ENCODE assay signal across 1 cellular context in genomic region chr17:78258323-78259229, GRCh38.
TF ChIP-seq lines count a peak whose summit lies in the region.

No MANE protein-coding gene starts in this region.

TF ChIP-seq in K562, 482 proteins besides CTCF, POLR2A, EP300 and RAD21 (continued from another document and continues in another):
- TF ChIP-seq, protein P1, sequence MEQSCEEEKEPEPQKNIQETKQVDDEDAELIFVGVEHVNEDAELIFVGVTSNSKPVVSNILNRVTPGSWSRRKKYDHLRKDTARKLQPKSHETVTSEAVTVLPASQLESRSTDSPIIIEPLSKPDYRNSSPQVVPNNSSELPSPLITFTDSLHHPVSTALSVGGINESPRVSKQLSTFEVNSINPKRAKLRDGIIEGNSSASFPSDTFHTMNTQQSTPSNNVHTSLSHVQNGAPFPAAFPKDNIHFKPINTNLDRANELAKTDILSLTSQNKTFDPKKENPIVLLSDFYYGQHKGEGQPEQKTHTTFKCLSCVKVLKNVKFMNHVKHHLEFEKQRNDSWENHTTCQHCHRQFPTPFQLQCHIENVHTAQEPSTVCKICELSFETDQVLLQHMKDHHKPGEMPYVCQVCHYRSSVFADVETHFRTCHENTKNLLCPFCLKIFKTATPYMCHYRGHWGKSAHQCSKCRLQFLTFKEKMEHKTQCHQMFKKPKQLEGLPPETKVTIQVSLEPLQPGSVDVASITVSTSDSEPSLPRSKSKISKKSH (CRISPR knock-in tag; IDR thresholded peaks at IDR 0.05), result no peak
- TF ChIP-seq SRF (CRISPR knock-in tag; IDR thresholded peaks at IDR 0.05) (peak in 1 of 2 experiments; percentile 61; a peak in 1 of 4 replicates), SUPT5H (IDR thresholded peaks at IDR 0.05) (peak; percentile 41; the same call in 1 of the 2 replicates), ZNF232 (CRISPR knock-in tag; IDR thresholded peaks at IDR 0.05) (no peak), TBP (optimal IDR thresholded peaks at IDR 0.05; ENCODE audit: low read depth, low read length) (peak; percentile 59), TEAD2 (tag; IDR thresholded peaks at IDR 0.05) (no peak), ZBTB1 (CRISPR knock-in tag; IDR thresholded peaks at IDR 0.05; ENCODE audit: borderline replicate concordance, low read depth) (no peak), ZNF175 (CRISPR knock-in tag; IDR thresholded peaks at IDR 0.05; ENCODE audit: low read depth) (peak; percentile 58; the same call in 1 of the 2 replicates), ZNF184 (CRISPR knock-in tag; IDR thresholded peaks at IDR 0.05) (no peak), ZNF324 (CRISPR knock-in tag; IDR thresholded peaks at IDR 0.05) (no peak), ZC3H8 (IDR thresholded peaks at IDR 0.05) (no peak), HIVEP1 (CRISPR knock-in tag; IDR thresholded peaks at IDR 0.05) (peak; percentile 76), RBFOX2 (IDR thresholded peaks at IDR 0.05; ENCODE audit: low read depth, low read length) (peak; percentile 87), BHLHE40 (IDR thresholded peaks at IDR 0.05; ENCODE audit: low read length) (peak; percentile 60), MIER1 (IDR thresholded peaks at IDR 0.05; ENCODE audit: low read depth) (no peak), NBN (IDR thresholded peaks at IDR 0.05; ENCODE audit: low read depth) (no peak), ZBED1 (IDR thresholded peaks at IDR 0.05) (no peak), MNT (conservative IDR thresholded peaks at IDR 0.05) (no peak; a peak in 1 of 4 replicates), ZNF124 (CRISPR knock-in tag; IDR thresholded peaks at IDR 0.05) (no peak)
- TF ChIP-seq, protein P2, sequence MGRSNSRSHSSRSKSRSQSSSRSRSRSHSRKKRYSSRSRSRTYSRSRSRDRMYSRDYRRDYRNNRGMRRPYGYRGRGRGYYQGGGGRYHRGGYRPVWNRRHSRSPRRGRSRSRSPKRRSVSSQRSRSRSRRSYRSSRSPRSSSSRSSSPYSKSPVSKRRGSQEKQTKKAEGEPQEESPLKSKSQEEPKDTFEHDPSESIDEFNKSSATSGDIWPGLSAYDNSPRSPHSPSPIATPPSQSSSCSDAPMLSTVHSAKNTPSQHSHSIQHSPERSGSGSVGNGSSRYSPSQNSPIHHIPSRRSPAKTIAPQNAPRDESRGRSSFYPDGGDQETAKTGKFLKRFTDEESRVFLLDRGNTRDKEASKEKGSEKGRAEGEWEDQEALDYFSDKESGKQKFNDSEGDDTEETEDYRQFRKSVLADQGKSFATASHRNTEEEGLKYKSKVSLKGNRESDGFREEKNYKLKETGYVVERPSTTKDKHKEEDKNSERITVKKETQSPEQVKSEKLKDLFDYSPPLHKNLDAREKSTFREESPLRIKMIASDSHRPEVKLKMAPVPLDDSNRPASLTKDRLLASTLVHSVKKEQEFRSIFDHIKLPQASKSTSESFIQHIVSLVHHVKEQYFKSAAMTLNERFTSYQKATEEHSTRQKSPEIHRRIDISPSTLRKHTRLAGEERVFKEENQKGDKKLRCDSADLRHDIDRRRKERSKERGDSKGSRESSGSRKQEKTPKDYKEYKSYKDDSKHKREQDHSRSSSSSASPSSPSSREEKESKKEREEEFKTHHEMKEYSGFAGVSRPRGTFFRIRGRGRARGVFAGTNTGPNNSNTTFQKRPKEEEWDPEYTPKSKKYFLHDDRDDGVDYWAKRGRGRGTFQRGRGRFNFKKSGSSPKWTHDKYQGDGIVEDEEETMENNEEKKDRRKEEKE (IDR thresholded peaks at IDR 0.05; ENCODE audit: borderline replicate concordance in 1 of 2, control insufficient read depth in 1 of 2, low read depth in 2 of 2, low read length in 1 of 2), result no peak
- TF ChIP-seq, protein P3, sequence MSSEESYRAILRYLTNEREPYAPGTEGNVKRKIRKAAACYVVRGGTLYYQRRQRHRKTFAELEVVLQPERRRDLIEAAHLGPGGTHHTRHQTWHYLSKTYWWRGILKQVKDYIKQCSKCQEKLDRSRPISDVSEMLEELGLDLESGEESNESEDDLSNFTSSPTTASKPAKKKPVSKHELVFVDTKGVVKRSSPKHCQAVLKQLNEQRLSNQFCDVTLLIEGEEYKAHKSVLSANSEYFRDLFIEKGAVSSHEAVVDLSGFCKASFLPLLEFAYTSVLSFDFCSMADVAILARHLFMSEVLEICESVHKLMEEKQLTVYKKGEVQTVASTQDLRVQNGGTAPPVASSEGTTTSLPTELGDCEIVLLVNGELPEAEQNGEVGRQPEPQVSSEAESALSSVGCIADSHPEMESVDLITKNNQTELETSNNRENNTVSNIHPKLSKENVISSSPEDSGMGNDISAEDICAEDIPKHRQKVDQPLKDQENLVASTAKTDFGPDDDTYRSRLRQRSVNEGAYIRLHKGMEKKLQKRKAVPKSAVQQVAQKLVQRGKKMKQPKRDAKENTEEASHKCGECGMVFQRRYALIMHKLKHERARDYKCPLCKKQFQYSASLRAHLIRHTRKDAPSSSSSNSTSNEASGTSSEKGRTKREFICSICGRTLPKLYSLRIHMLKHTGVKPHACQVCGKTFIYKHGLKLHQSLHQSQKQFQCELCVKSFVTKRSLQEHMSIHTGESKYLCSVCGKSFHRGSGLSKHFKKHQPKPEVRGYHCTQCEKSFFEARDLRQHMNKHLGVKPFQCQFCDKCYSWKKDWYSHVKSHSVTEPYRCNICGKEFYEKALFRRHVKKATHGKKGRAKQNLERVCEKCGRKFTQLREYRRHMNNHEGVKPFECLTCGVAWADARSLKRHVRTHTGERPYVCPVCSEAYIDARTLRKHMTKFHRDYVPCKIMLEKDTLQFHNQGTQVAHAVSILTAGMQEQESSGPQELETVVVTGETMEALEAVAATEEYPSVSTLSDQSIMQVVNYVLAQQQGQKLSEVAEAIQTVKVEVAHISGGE (CRISPR knock-in tag; IDR thresholded peaks at IDR 0.05), result peak in 2 of 3 experiments; percentile 84 to 93; a peak in 4 of 6 replicates
- TF ChIP-seq, protein P4, sequence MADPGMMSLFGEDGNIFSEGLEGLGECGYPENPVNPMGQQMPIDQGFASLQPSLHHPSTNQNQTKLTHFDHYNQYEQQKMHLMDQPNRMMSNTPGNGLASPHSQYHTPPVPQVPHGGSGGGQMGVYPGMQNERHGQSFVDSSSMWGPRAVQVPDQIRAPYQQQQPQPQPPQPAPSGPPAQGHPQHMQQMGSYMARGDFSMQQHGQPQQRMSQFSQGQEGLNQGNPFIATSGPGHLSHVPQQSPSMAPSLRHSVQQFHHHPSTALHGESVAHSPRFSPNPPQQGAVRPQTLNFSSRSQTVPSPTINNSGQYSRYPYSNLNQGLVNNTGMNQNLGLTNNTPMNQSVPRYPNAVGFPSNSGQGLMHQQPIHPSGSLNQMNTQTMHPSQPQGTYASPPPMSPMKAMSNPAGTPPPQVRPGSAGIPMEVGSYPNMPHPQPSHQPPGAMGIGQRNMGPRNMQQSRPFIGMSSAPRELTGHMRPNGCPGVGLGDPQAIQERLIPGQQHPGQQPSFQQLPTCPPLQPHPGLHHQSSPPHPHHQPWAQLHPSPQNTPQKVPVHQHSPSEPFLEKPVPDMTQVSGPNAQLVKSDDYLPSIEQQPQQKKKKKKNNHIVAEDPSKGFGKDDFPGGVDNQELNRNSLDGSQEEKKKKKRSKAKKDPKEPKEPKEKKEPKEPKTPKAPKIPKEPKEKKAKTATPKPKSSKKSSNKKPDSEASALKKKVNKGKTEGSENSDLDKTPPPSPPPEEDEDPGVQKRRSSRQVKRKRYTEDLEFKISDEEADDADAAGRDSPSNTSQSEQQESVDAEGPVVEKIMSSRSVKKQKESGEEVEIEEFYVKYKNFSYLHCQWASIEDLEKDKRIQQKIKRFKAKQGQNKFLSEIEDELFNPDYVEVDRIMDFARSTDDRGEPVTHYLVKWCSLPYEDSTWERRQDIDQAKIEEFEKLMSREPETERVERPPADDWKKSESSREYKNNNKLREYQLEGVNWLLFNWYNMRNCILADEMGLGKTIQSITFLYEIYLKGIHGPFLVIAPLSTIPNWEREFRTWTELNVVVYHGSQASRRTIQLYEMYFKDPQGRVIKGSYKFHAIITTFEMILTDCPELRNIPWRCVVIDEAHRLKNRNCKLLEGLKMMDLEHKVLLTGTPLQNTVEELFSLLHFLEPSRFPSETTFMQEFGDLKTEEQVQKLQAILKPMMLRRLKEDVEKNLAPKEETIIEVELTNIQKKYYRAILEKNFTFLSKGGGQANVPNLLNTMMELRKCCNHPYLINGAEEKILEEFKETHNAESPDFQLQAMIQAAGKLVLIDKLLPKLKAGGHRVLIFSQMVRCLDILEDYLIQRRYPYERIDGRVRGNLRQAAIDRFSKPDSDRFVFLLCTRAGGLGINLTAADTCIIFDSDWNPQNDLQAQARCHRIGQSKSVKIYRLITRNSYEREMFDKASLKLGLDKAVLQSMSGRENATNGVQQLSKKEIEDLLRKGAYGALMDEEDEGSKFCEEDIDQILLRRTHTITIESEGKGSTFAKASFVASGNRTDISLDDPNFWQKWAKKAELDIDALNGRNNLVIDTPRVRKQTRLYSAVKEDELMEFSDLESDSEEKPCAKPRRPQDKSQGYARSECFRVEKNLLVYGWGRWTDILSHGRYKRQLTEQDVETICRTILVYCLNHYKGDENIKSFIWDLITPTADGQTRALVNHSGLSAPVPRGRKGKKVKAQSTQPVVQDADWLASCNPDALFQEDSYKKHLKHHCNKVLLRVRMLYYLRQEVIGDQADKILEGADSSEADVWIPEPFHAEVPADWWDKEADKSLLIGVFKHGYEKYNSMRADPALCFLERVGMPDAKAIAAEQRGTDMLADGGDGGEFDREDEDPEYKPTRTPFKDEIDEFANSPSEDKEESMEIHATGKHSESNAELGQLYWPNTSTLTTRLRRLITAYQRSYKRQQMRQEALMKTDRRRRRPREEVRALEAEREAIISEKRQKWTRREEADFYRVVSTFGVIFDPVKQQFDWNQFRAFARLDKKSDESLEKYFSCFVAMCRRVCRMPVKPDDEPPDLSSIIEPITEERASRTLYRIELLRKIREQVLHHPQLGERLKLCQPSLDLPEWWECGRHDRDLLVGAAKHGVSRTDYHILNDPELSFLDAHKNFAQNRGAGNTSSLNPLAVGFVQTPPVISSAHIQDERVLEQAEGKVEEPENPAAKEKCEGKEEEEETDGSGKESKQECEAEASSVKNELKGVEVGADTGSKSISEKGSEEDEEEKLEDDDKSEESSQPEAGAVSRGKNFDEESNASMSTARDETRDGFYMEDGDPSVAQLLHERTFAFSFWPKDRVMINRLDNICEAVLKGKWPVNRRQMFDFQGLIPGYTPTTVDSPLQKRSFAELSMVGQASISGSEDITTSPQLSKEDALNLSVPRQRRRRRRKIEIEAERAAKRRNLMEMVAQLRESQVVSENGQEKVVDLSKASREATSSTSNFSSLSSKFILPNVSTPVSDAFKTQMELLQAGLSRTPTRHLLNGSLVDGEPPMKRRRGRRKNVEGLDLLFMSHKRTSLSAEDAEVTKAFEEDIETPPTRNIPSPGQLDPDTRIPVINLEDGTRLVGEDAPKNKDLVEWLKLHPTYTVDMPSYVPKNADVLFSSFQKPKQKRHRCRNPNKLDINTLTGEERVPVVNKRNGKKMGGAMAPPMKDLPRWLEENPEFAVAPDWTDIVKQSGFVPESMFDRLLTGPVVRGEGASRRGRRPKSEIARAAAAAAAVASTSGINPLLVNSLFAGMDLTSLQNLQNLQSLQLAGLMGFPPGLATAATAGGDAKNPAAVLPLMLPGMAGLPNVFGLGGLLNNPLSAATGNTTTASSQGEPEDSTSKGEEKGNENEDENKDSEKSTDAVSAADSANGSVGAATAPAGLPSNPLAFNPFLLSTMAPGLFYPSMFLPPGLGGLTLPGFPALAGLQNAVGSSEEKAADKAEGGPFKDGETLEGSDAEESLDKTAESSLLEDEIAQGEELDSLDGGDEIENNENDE (IDR thresholded peaks at IDR 0.05; ENCODE audit: low read depth, low read length), result no peak
- TF ChIP-seq, protein P5, sequence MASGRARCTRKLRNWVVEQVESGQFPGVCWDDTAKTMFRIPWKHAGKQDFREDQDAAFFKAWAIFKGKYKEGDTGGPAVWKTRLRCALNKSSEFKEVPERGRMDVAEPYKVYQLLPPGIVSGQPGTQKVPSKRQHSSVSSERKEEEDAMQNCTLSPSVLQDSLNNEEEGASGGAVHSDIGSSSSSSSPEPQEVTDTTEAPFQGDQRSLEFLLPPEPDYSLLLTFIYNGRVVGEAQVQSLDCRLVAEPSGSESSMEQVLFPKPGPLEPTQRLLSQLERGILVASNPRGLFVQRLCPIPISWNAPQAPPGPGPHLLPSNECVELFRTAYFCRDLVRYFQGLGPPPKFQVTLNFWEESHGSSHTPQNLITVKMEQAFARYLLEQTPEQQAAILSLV (tag; IDR thresholded peaks at IDR 0.05), result no peak
- TF ChIP-seq, protein P6, sequence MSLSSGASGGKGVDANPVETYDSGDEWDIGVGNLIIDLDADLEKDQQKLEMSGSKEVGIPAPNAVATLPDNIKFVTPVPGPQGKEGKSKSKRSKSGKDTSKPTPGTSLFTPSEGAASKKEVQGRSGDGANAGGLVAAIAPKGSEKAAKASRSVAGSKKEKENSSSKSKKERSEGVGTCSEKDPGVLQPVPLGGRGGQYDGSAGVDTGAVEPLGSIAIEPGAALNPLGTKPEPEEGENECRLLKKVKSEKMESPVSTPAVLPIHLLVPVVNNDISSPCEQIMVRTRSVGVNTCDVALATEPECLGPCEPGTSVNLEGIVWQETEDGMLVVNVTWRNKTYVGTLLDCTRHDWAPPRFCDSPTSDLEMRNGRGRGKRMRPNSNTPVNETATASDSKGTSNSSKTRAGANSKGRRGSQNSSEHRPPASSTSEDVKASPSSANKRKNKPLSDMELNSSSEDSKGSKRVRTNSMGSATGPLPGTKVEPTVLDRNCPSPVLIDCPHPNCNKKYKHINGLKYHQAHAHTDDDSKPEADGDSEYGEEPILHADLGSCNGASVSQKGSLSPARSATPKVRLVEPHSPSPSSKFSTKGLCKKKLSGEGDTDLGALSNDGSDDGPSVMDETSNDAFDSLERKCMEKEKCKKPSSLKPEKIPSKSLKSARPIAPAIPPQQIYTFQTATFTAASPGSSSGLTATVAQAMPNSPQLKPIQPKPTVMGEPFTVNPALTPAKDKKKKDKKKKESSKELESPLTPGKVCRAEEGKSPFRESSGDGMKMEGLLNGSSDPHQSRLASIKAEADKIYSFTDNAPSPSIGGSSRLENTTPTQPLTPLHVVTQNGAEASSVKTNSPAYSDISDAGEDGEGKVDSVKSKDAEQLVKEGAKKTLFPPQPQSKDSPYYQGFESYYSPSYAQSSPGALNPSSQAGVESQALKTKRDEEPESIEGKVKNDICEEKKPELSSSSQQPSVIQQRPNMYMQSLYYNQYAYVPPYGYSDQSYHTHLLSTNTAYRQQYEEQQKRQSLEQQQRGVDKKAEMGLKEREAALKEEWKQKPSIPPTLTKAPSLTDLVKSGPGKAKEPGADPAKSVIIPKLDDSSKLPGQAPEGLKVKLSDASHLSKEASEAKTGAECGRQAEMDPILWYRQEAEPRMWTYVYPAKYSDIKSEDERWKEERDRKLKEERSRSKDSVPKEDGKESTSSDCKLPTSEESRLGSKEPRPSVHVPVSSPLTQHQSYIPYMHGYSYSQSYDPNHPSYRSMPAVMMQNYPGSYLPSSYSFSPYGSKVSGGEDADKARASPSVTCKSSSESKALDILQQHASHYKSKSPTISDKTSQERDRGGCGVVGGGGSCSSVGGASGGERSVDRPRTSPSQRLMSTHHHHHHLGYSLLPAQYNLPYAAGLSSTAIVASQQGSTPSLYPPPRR (CRISPR knock-in tag; IDR thresholded peaks at IDR 0.05; ENCODE audit: borderline replicate concordance), result no peak
